Comparison of ENCODE assay signal across 1 cellular context in the genomic region with DNA sequence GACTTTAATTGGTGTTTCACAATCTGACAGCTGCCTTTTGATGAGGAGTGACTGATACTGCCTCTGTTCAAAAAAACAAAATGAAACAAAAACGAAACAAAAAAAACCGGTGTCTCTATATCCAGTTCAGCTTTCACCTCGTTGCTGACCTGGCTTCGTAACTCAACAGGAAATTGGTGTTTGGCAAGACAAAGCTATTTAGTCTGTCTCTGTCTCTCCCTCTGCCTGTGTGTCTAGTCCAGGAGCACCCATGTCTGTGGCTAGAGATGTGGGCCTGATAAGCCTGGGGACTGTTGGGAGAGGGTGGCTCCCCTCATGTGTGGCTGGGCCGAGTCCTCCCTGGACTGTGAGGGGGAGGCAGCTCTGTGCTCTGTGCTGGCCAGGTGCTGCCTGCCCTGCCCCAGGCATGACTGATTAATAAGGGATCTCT.
TF ChIP-seq lines count a peak whose summit lies in the region.

No MANE protein-coding gene starts in this region.

TF ChIP-seq in SK-N-SH treated with all-trans-retinoic acid at 6 μM for 48 hours, 23 proteins besides CTCF, POLR2A, EP300 and RAD21 (continued from another document):
- no peak for TF ChIP-seq CSRNP3 (CRISPR knock-in tag; IDR thresholded peaks at IDR 0.05)
- TF ChIP-seq ARNTL (CRISPR knock-in tag; IDR thresholded peaks at IDR 0.05; ENCODE audit: borderline replicate concordance, low read depth) = no peak
- no peak for TF ChIP-seq TCF4 (CRISPR knock-in tag; IDR thresholded peaks at IDR 0.05; ENCODE audit: borderline replicate concordance)
